Comparison of ENCODE assay signal across 8 cellular contexts in the genomic region with DNA sequence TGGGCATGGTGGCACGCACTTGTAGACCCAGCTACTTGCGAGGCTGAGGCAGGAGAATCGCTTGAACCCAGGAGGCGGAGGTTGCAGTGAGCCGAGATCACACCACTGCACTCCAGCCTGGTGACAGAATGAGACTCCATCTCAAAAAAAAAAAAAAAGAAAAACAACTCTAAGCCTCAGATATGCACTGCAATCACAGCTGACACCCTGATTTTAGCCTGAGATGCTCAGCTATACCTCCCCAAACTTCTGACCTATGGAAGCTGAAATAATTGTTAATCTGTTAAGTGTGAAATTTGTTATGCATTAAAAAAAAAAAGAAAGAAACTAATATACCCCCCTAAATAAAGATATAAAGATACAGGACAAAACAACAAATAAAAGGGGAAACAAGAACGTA. TPM values are rescaled to one million over a fixed set of nuclear protein-coding genes. Genes with fewer than 3 reads are reported as not detected.
DNase-seq lines count a peak whose midpoint lies in the region; ATAC-seq and TF ChIP-seq lines count a peak whose summit lies in the region.
"Not testable (repeated sequence)": the region's sequence is repeated elsewhere in the genome, so short reads cannot be mapped to it uniquely, and the experiment has no call there.

No MANE protein-coding gene starts in this region.

- CTCF ChIA-PET in activated naive CD4-positive, alpha-beta T cell treated with anti-CD3 and anti-CD28 coated beads, Interleukin-2, amount 10 ng/mL, durations not matched to agents 7 days and 5 days (lab: Charles Lee) = interaction anchor here (1.0 to 2.2 kb wide), 3 partner anchors 264 to 364 kb away, joined by 3 to 14 read pairs (median 11); no protein-coding TSS in a partner anchor

- H3K9me3 ChIP-seq in CD4-positive, CD25-positive, alpha-beta regulatory T cell (ENCODE audit: control insufficient read depth in 2 of 2, low read length in 2 of 2); SU-DHL-6 (ENCODE audit: insufficient read depth, low read length); endocrine pancreas (ENCODE audit: control insufficient read depth, low read length); subcutaneous abdominal adipose tissue (ENCODE audit: control insufficient read depth in 5 of 5, low read length in 5 of 5): not testable (repeated sequence)

- H3F3A ChIP-seq in SU-DHL-6 (ENCODE audit: insufficient read depth) = peaks cover 18% of the 10 kb centered on the region; the same call in 1 of the 2 replicates

- peak overlapping the region; percentile 92 to 97 (median 97) for H3K4me3 Mint-ChIP-seq in CD4-positive, CD25-positive, alpha-beta regulatory T cell
- peak overlapping the region; percentile 76 for H3K4me3 Mint-ChIP-seq in activated naive CD4-positive, alpha-beta T cell treated with anti-CD3 and anti-CD28 coated beads, Interleukin-2, amount 10 ng/mL, durations not matched to agents 7 days and 5 days
- H3K4me3 Mint-ChIP-seq in immature natural killer cell = peak overlapping the region; percentile 92 to 98 (median 94)
- peak overlapping the region; percentile 96 for H3K4me3 Mint-ChIP-seq in neural crest cell

- not testable (repeated sequence) for H3K27me3 Mint-ChIP-seq in CD4-positive, CD25-positive, alpha-beta regulatory T cell; activated naive CD4-positive, alpha-beta T cell treated with anti-CD3 and anti-CD28 coated beads, Interleukin-2, amount 10 ng/mL, durations not matched to agents 7 days and 5 days; neural crest cell (ENCODE audit: low read depth)
- peaks cover 13 to 25% (median 18%) of the 10 kb centered on the region in 3 donors for H3K27me3 Mint-ChIP-seq in immature natural killer cell (ENCODE audit: low read depth in 3 of 3)

- not testable (repeated sequence) for DNase-seq in CD4-positive, CD25-positive, alpha-beta regulatory T cell; Jurkat, Clone E6-1 (ENCODE audit: low read depth, low spot score); activated naive CD4-positive, alpha-beta T cell treated with anti-CD3 and anti-CD28 coated beads, Interleukin-2, amount 10 ng/mL, durations not matched to agents 7 days and 5 days; neural crest cell (ENCODE audit: low read depth, low spot score)
- DNase-seq in immature natural killer cell = peak in 1 of 3 donors; percentile 20

- H4K20me1 ChIP-seq in SU-DHL-6 (ENCODE audit: low read depth, low read length) = not testable (repeated sequence)

- H3K36me3 ChIP-seq in CD4-positive, CD25-positive, alpha-beta regulatory T cell (ENCODE audit: control insufficient read depth, insufficient read depth, low read length); SU-DHL-6 (ENCODE audit: low read length); endocrine pancreas (ENCODE audit: control insufficient read depth, insufficient read depth, low read length); subcutaneous abdominal adipose tissue (ENCODE audit: control insufficient read depth in 5 of 5, insufficient read depth in 5 of 5, low read length in 5 of 5): not testable (repeated sequence)

- peak overlapping the region in 2 of 3 donors; percentile 81 to 93 for H3K27ac Mint-ChIP-seq in CD4-positive, CD25-positive, alpha-beta regulatory T cell
- H3K27ac Mint-ChIP-seq in activated naive CD4-positive, alpha-beta T cell treated with anti-CD3 and anti-CD28 coated beads, Interleukin-2, amount 10 ng/mL, durations not matched to agents 7 days and 5 days = peak overlapping the region; percentile 97
- H3K27ac Mint-ChIP-seq in immature natural killer cell = peak overlapping the region; percentile 94 to 99 (median 96)
- not testable (repeated sequence) for H3K27ac Mint-ChIP-seq in neural crest cell (ENCODE audit: unreplicated experiment)

- TF ChIP-seq CTCF in SU-DHL-6 (IDR thresholded peaks at IDR 0.05; ENCODE audit: insufficient read depth, low read length, poor library complexity, severe bottlenecking); neural crest cell (conservative IDR thresholded peaks at IDR 0.05): not testable (repeated sequence)

- not testable (repeated sequence) for H3K36me3 Mint-ChIP-seq in CD4-positive, CD25-positive, alpha-beta regulatory T cell; activated naive CD4-positive, alpha-beta T cell treated with anti-CD3 and anti-CD28 coated beads, Interleukin-2, amount 10 ng/mL, durations not matched to agents 7 days and 5 days; immature natural killer cell; neural crest cell (ENCODE audit: low read depth)

- peak overlapping the region; percentile 98 for H3K27ac ChIP-seq in CD4-positive, CD25-positive, alpha-beta regulatory T cell (ENCODE audit: insufficient read depth, low read length, poor library complexity, severe bottlenecking)
- peak overlapping the region; percentile 90 for H3K27ac ChIP-seq in SU-DHL-6 (ENCODE audit: low read depth, low read length)
- H3K27ac ChIP-seq in subcutaneous abdominal adipose tissue (ENCODE audit: low read depth, low read length) = peak overlapping the region; percentile 97

- H2AFZ ChIP-seq in SU-DHL-6 (ENCODE audit: low read depth, low read length, severe bottlenecking) = not testable (repeated sequence)

- not testable (repeated sequence) for ATAC-seq in CD4-positive, CD25-positive, alpha-beta regulatory T cell (ENCODE audit: low read depth in 2 of 2)

- H3K27me3 ChIP-seq in CD4-positive, CD25-positive, alpha-beta regulatory T cell (ENCODE audit: control insufficient read depth, insufficient read depth, low read length); SU-DHL-6 (ENCODE audit: low read length); endocrine pancreas (ENCODE audit: control insufficient read depth, insufficient read depth, low read length); subcutaneous abdominal adipose tissue (ENCODE audit: control insufficient read depth in 5 of 5, insufficient read depth in 4 of 5, low read length in 5 of 5): not testable (repeated sequence)

- peaks cover 58% of the 10 kb centered on the region for H3K4me1 ChIP-seq in CD4-positive, CD25-positive, alpha-beta regulatory T cell (ENCODE audit: control insufficient read depth, insufficient read depth, low read length, poor library complexity, severe bottlenecking)
- H3K4me1 ChIP-seq in endocrine pancreas (ENCODE audit: control insufficient read depth, insufficient read depth, low read length) = not testable (repeated sequence)
- H3K4me1 ChIP-seq in subcutaneous abdominal adipose tissue (ENCODE audit: control insufficient read depth in 5 of 5, insufficient read depth in 5 of 5, low read length in 5 of 5) = peaks cover 2 to 41% (median 32%) of the 10 kb centered on the region in 5 donors

- H3K9me2 ChIP-seq in SU-DHL-6 (replicated peaks; ENCODE audit: insufficient read depth, low read length) = not testable (repeated sequence)

- H3K4me2 ChIP-seq in SU-DHL-6 (ENCODE audit: low read depth, low read length, poor library complexity, severe bottlenecking) = peak overlapping the region; percentile 92

- peak overlapping the region; percentile 86 for H3K4me3 ChIP-seq in CD4-positive, CD25-positive, alpha-beta regulatory T cell (ENCODE audit: low read depth, low read length)
- H3K4me3 ChIP-seq in Jurkat, Clone E6-1 (ENCODE audit: low read length) = peak overlapping the region; percentile 75; the same call in 1 of the 2 replicates
- peak overlapping the region; percentile 86 for H3K4me3 ChIP-seq in SU-DHL-6 (ENCODE audit: insufficient read depth, low read length, poor library complexity, severe bottlenecking)
- peak overlapping the region; percentile 97 for H3K4me3 ChIP-seq in endocrine pancreas (ENCODE audit: control insufficient read depth, insufficient read depth, low read length)
- peak overlapping the region in 1 of 5 donors; percentile 71 for H3K4me3 ChIP-seq in subcutaneous abdominal adipose tissue (ENCODE audit: low read depth in 1 of 5, low read length in 5 of 5)

- not testable (repeated sequence) for H3K9me3 Mint-ChIP-seq in CD4-positive, CD25-positive, alpha-beta regulatory T cell; activated naive CD4-positive, alpha-beta T cell treated with anti-CD3 and anti-CD28 coated beads, Interleukin-2, amount 10 ng/mL, durations not matched to agents 7 days and 5 days; immature natural killer cell; neural crest cell

- H3K9ac ChIP-seq in SU-DHL-6 (ENCODE audit: low read length) (peak overlapping the region; percentile 89), subcutaneous abdominal adipose tissue (ENCODE audit: low read length in 5 of 5) (peak overlapping the region in 2 of 5 donors; percentile 92 to 97)
- H3K9ac ChIP-seq in endocrine pancreas (ENCODE audit: control insufficient read depth, insufficient read depth, low read length) = not testable (repeated sequence)

- peaks cover 26 to 69% (median 54%) of the 10 kb centered on the region in 4 donors for H3K4me1 Mint-ChIP-seq in CD4-positive, CD25-positive, alpha-beta regulatory T cell
- H3K4me1 Mint-ChIP-seq in activated naive CD4-positive, alpha-beta T cell treated with anti-CD3 and anti-CD28 coated beads, Interleukin-2, amount 10 ng/mL, durations not matched to agents 7 days and 5 days = peaks cover 53% of the 10 kb centered on the region
- H3K4me1 Mint-ChIP-seq in immature natural killer cell (peaks cover 67 to 69% of the 10 kb centered on the region in 2 donors), neural crest cell (peaks cover 53% of the 10 kb centered on the region)

- peaks cover 68% of the 10 kb centered on the region for H3K79me2 ChIP-seq in SU-DHL-6 (ENCODE audit: insufficient read depth, low read length)

RNA-seq across cellular contexts. Expression of a gene that starts 2.6 kb away (rescaled TPM):
- 58.6 TPM for total RNA-seq in CD4-positive, CD25-positive, alpha-beta regulatory T cell
- 10 to 100 TPM; 16.0 to 28.6 (median 20.8) TPM for polyA plus RNA-seq in CD4-positive, CD25-positive, alpha-beta regulatory T cell
- polyA plus RNA-seq in Jurkat, Clone E6-1 (2012; ENCODE audit: insufficient read depth, insufficient read length) = 19.6 TPM
- 10 to 100 TPM; 11.8 to 22.6 (median 14.6) TPM for polyA plus RNA-seq in immature natural killer cell
- total RNA-seq in neural crest cell = 44.2 and 47.0 TPM in 2 replicates
